Comparison of ENCODE assay signal across 11 cellular contexts in genomic region chr3:29525254-29525881, GRCh38.
DNase-seq lines count a peak whose midpoint lies in the region; ATAC-seq, FAIRE-seq and TF ChIP-seq lines count a peak whose summit lies in the region.
"Had no signal": no experiment of that assay in that cellular context is flagged by ENCODE, and none has a peak within 500 bp of the region (broad histone marks: within the 10 kb centered on the region; RNA-seq: fewer than 3 reads in every experiment).

No MANE protein-coding gene starts in this region.

- peak; percentile 13 for FAIRE-seq in pancreas (lab: Jason Lieb, UNC)

- no peak overlapping the region for H3K9ac ChIP-seq in OCI-LY1 (ENCODE audit: low read length)

- ATAC-seq in pancreas (peak; percentile 61 to 84 (median 78)), GM18502 (IDR thresholded peaks at IDR 0.05; ENCODE audit: poor library complexity, unreplicated experiment) (no peak), HG03460 (IDR thresholded peaks at IDR 0.05; ENCODE audit: unreplicated experiment) (no peak), T-helper 17 cell (no peak)

- H3K4me1 Mint-ChIP-seq in activated naive CD4-positive, alpha-beta T cell treated with anti-CD3 and anti-CD28 coated beads for 36 hours (ENCODE audit: low read depth) = no peaks in the 10 kb centered on the region
- H3K4me1 Mint-ChIP-seq in T-helper 17 cell = no peaks in the 10 kb centered on the region

- H4K20me1 ChIP-seq in OCI-LY1 (ENCODE audit: insufficient read depth, low read length) = no peaks in the 10 kb centered on the region

- intact Hi-C loops in pancreas (cut with DNase I) = no loop called here
- intact Hi-C loops in activated naive CD4-positive, alpha-beta T cell treated with anti-CD3 and anti-CD28 coated beads for 36 hours (cut with micrococcal nuclease) = no loop called here

- H3K79me2 ChIP-seq in OCI-LY1 (ENCODE audit: insufficient read depth, low read length) = no peaks in the 10 kb centered on the region

- H3F3A ChIP-seq in OCI-LY1 (ENCODE audit: insufficient read depth, low read length) = no peaks in the 10 kb centered on the region

- peaks cover 68% of the 10 kb centered on the region for H3K4me1 ChIP-seq in OCI-LY1 (ENCODE audit: insufficient read depth, low read length, severe bottlenecking)
- peaks cover 0 to 4% (median 4%) of the 10 kb centered on the region in 3 donors for H3K4me1 ChIP-seq in pancreas

- H3K9me3 Mint-ChIP-seq in activated naive CD4-positive, alpha-beta T cell treated with anti-CD3 and anti-CD28 coated beads for 36 hours = peaks cover 1% of the 10 kb centered on the region

- H3K4me3 Mint-ChIP-seq in activated naive CD4-positive, alpha-beta T cell treated with anti-CD3 and anti-CD28 coated beads for 36 hours = no peak overlapping the region
- H3K4me3 Mint-ChIP-seq in T-helper 17 cell = no peak overlapping the region

- no peaks in the 10 kb centered on the region for H3K9me2 ChIP-seq in OCI-LY1 (ENCODE audit: low read depth, low read length)

- POLR2A ChIA-PET in BJ (lab: Charles Lee) = interaction anchor here (0.6 kb wide), 1 partner anchor 244 kb away, joined by 6 read pairs; no protein-coding TSS in a partner anchor

- 3 to 9% methylated on average over 1 of the region's 1 CpG for WGBS in pancreas, 2 donors

- no peaks in the 10 kb centered on the region for H3K27me3 Mint-ChIP-seq in activated naive CD4-positive, alpha-beta T cell treated with anti-CD3 and anti-CD28 coated beads for 36 hours (ENCODE audit: low read depth)
- H3K27me3 Mint-ChIP-seq in T-helper 17 cell = no peaks in the 10 kb centered on the region

- DNase-seq in BJ (ENCODE audit: low read depth) = peak; percentile 15
- DNase-seq in fibroblast of villous mesenchyme (ENCODE audit: low read depth) = peak; percentile 73
- DNase-seq in pancreas = peak in 3 of 6 donors; percentile 17 to 40 (median 23)
- no peak for DNase-seq in activated naive CD4-positive, alpha-beta T cell treated with anti-CD3 and anti-CD28 coated beads for 36 hours
- no peak for DNase-seq in T-helper 17 cell
- DNase-seq: DMS79, hippocampal formation, SHP77 had no signal

- H3K36me3 Mint-ChIP-seq in activated naive CD4-positive, alpha-beta T cell treated with anti-CD3 and anti-CD28 coated beads for 36 hours (ENCODE audit: low read depth) = no peaks in the 10 kb centered on the region
- H3K36me3 Mint-ChIP-seq in T-helper 17 cell (ENCODE audit: low read depth) = no peaks in the 10 kb centered on the region

- 0 out of 2 replicates have a peak overlapping the region, but pooled peaks have one; percentile 27 for H2AFZ ChIP-seq in OCI-LY1 (ENCODE audit: low read length)

- no peak overlapping the region for H3K4me3 ChIP-seq in BJ (ENCODE audit: low read depth, low read length)
- H3K4me3 ChIP-seq in OCI-LY1 (ENCODE audit: low read depth, low read length, poor library complexity, severe bottlenecking) = no peak overlapping the region
- no peak overlapping the region for H3K4me3 ChIP-seq in fibroblast of villous mesenchyme (ENCODE audit: low read depth, low read length)
- no peak overlapping the region for H3K4me3 ChIP-seq in pancreas

- CTCF ChIA-PET in BJ (lab: Yijun Ruan, JAX) = interaction anchor here (1.6 kb wide), 1 partner anchor 10 kb away, joined by 3 read pairs; no protein-coding TSS in a partner anchor
- CTCF ChIA-PET in activated naive CD4-positive, alpha-beta T cell treated with anti-CD3 and anti-CD28 coated beads for 36 hours (lab: Charles Lee) = interaction anchor here (0.6 kb wide), 1 partner anchor 13 kb away, joined by 3 read pairs; no protein-coding TSS in a partner anchor

- TF ChIP-seq CTCF in BJ (IDR thresholded peaks at IDR 0.05; ENCODE audit: insufficient read depth, low read depth, low read length) (no peak), OCI-LY1 (IDR thresholded peaks at IDR 0.05; ENCODE audit: low read length) (no peak), fibroblast of villous mesenchyme (IDR thresholded peaks at IDR 0.05; ENCODE audit: insufficient read depth, low read depth, low read length) (no peak), pancreas (IDR thresholded peaks at IDR 0.05) (no peak)

- no peaks in the 10 kb centered on the region for H3K9me3 ChIP-seq in OCI-LY1 (ENCODE audit: low read length)
- no peaks in the 10 kb centered on the region for H3K9me3 ChIP-seq in pancreas
- no peaks in the 10 kb centered on the region for H3K9me3 ChIP-seq in T-helper 17 cell (ENCODE audit: control insufficient read depth, low read length, poor library complexity, severe bottlenecking)

- H3K27me3 ChIP-seq in BJ (ENCODE audit: control insufficient read depth, insufficient read depth, low read length) (no peaks in the 10 kb centered on the region), OCI-LY1 (ENCODE audit: insufficient read depth, low read length) (no peaks in the 10 kb centered on the region), pancreas (no peaks in the 10 kb centered on the region)

- H3K27ac ChIP-seq in OCI-LY1 (ENCODE audit: low read depth, low read length, poor library complexity, severe bottlenecking) (peak overlapping the region; percentile 61), pancreas (no peak overlapping the region)

- H3K36me3 ChIP-seq in BJ (ENCODE audit: control insufficient read depth, insufficient read depth, low read length) (no peaks in the 10 kb centered on the region; the same call in none of the 2 replicates), OCI-LY1 (ENCODE audit: insufficient read depth, low read length) (no peaks in the 10 kb centered on the region), pancreas (no peaks in the 10 kb centered on the region)

- H3K27ac Mint-ChIP-seq in activated naive CD4-positive, alpha-beta T cell treated with anti-CD3 and anti-CD28 coated beads for 36 hours = no peak overlapping the region
- H3K27ac Mint-ChIP-seq in T-helper 17 cell = no peak overlapping the region

- peak overlapping the region; percentile 25; the same call in 1 of the 2 replicates for H3K4me2 ChIP-seq in OCI-LY1 (ENCODE audit: low read length)

Comparison
In these comparisons a context has a peak if more than half of its experiments do, and no peak if none do; other contexts are left out.
1. DNase-seq: peak in BJ (single experiment) and fibroblast of villous mesenchyme (single experiment); none in activated naive CD4-positive, alpha-beta T cell treated with anti-CD3 and anti-CD28 coated beads for 36 hours (single experiment) and T-helper 17 cell (0 of 3).
2. ATAC-seq: peak in pancreas (4 of 4); none in GM18502 (single experiment), HG03460 (single experiment) and T-helper 17 cell (single experiment).